Comparison of ENCODE assay signal across 35 cellular contexts in genomic region chr6:145890422-145890821, GRCh38.
"Had no signal": no experiment of that assay in that cellular context is flagged by ENCODE, and none has a peak within 500 bp of the region (broad histone marks: within the 10 kb centered on the region; RNA-seq: fewer than 3 reads in every experiment).

No MANE protein-coding gene starts in this region.

- H3K4me3 Mint-ChIP-seq: activated B cell treated with CpG ODN at 0.5 μM for 24 hours; activated CD8-positive, alpha-beta memory T cell treated with anti-CD3 and anti-CD28 coated beads, Interleukin-2, amount 10 ng/mL, durations not matched to agents 7 days and 5 days; activated CD8-positive, alpha-beta T cell treated with anti-CD3 and anti-CD28 coated beads, Interleukin-2, amount 10 ng/mL, durations not matched to agents 7 days and 5 days; activated naive CD4-positive, alpha-beta T cell treated with anti-CD3 and anti-CD28 coated beads for 36 hours; activated naive CD4-positive, alpha-beta T cell treated with anti-CD3 and anti-CD28 coated beads, Interleukin-2, amount 50 U/mL, for 24 hours; activated naive CD8-positive, alpha-beta T cell treated with anti-CD3 and anti-CD28 coated beads for 36 hours; activated T-helper 1 cell treated with anti-CD3 and anti-CD28 coated beads, Interleukin-12 subunit alpha, Interleukin-12 subunit beta, Interleukin-2, Interleukin-4 antibody, amounts not matched to agents 30 ng/mL and 10 ng/mL and 1 ng/mL, durations not matched to agents 14 hours and 24 hours and 36 hours; brain; central memory CD8-positive, alpha-beta T cell; dendritic cell treated with granulocyte-macrophage colony-stimulating factor and Interleukin-4, amounts not matched to agents 40 ng/mL and 50 ng/mL, for 4 days; endodermal cell; T-helper 17 cell; T-helper 2 cell treated with Interferon-gamma antibody and Interleukin-4, amounts not matched to agents 5 μg/mL and 100 μg/mL, for 36 hours had no signal

- H3K9me3 Mint-ChIP-seq: activated B cell treated with CpG ODN at 0.5 μM for 24 hours; activated naive CD4-positive, alpha-beta T cell treated with anti-CD3 and anti-CD28 coated beads for 36 hours; activated naive CD4-positive, alpha-beta T cell treated with anti-CD3 and anti-CD28 coated beads, Interleukin-2, amount 50 U/mL, for 24 hours; activated naive CD8-positive, alpha-beta T cell treated with anti-CD3 and anti-CD28 coated beads for 36 hours; activated T-helper 1 cell treated with anti-CD3 and anti-CD28 coated beads, Interleukin-12 subunit alpha, Interleukin-12 subunit beta, Interleukin-2, Interleukin-4 antibody, amounts not matched to agents 30 ng/mL and 10 ng/mL and 1 ng/mL, durations not matched to agents 14 hours and 24 hours and 36 hours; activated T-helper 2 cell treated with anti-CD3 and anti-CD28 coated beads, Interferon-gamma antibody, Interleukin-2, Interleukin-4, amounts not matched to agents 10 μg/mL and 5 μg/mL and 100 μg/mL, durations not matched to agents 14 hours and 24 hours and 36 hours; brain; central memory CD8-positive, alpha-beta T cell; dendritic cell treated with granulocyte-macrophage colony-stimulating factor and Interleukin-4, amounts not matched to agents 40 ng/mL and 50 ng/mL, for 4 days; endodermal cell; T-helper 2 cell treated with Interferon-gamma antibody and Interleukin-4, amounts not matched to agents 5 μg/mL and 100 μg/mL, for 36 hours had no signal

- H3K27me3 Mint-ChIP-seq: activated B cell treated with CpG ODN at 0.5 μM for 24 hours; activated CD8-positive, alpha-beta memory T cell treated with anti-CD3 and anti-CD28 coated beads, Interleukin-2, amount 10 ng/mL, durations not matched to agents 7 days and 5 days; activated naive CD4-positive, alpha-beta T cell treated with anti-CD3 and anti-CD28 coated beads, Interleukin-2, amount 50 U/mL, for 24 hours; activated naive CD8-positive, alpha-beta T cell treated with anti-CD3 and anti-CD28 coated beads for 36 hours; brain; central memory CD8-positive, alpha-beta T cell; dendritic cell treated with granulocyte-macrophage colony-stimulating factor and Interleukin-4, amounts not matched to agents 40 ng/mL and 50 ng/mL, for 4 days; T-helper 17 cell had no signal

- FAIRE-seq: bronchial epithelial cell had no signal

- H3K4me1 Mint-ChIP-seq: activated B cell treated with CpG ODN at 0.5 μM for 24 hours; activated CD8-positive, alpha-beta memory T cell treated with anti-CD3 and anti-CD28 coated beads, Interleukin-2, amount 10 ng/mL, durations not matched to agents 7 days and 5 days; activated naive CD4-positive, alpha-beta T cell treated with anti-CD3 and anti-CD28 coated beads, Interleukin-2, amount 50 U/mL, for 24 hours; activated naive CD8-positive, alpha-beta T cell treated with anti-CD3 and anti-CD28 coated beads for 36 hours; central memory CD8-positive, alpha-beta T cell; endodermal cell; T-helper 17 cell had no signal

- ATAC-seq: activated CD4-positive, CD25-positive, alpha-beta regulatory T cell treated with anti-CD3 and anti-CD28 coated beads, Interleukin-2, amount 50 U/mL, for 24 hours; activated CD8-positive, alpha-beta memory T cell treated with anti-CD3 and anti-CD28 coated beads, Interleukin-2, amount 10 ng/mL, durations not matched to agents 7 days and 5 days; activated CD8-positive, alpha-beta T cell treated with anti-CD3 and anti-CD28 coated beads, Interleukin-2, amount 10 ng/mL, durations not matched to agents 7 days and 5 days; foreskin keratinocyte; gastrocnemius medialis; T-helper 17 cell had no signal

- H3K27me3 ChIP-seq: ascending aorta, dorsolateral prefrontal cortex, esophagus muscularis mucosa, foreskin keratinocyte, gastrocnemius medialis had no signal

- H3K27ac ChIP-seq: ascending aorta, coronary artery, dorsolateral prefrontal cortex, esophagus muscularis mucosa, foreskin keratinocyte, gastrocnemius medialis, WERI-Rb-1 had no signal

- DNase-seq: activated B cell treated with CpG ODN at 0.5 μM for 24 hours; activated CD4-positive, alpha-beta T cell treated with anti-CD3 and anti-CD28 coated beads for 48 hours; activated CD4-positive, alpha-beta T cell treated with anti-CD3 and anti-CD28 coated beads, Interleukin-2, amount 50 U/mL, for 1 hour; activated CD4-positive, alpha-beta T cell treated with anti-CD3 and anti-CD28 coated beads, Interleukin-2, amount 50 U/mL, for 48 hours; activated CD8-positive, alpha-beta memory T cell treated with anti-CD3 and anti-CD28 coated beads, Interleukin-2, amount 10 ng/mL, durations not matched to agents 7 days and 5 days; activated CD8-positive, alpha-beta memory T cell treated with anti-CD3 and anti-CD28 coated beads, Interleukin-2, amount 50 U/mL, for 4 hours; activated CD8-positive, alpha-beta T cell treated with anti-CD3 and anti-CD28 coated beads, Interleukin-2, amount 10 ng/mL, durations not matched to agents 7 days and 5 days; activated effector memory CD4-positive, alpha-beta T cell treated with anti-CD3 and anti-CD28 coated beads, Interleukin-2, amount 50 U/mL, for 16 hours; activated naive CD4-positive, alpha-beta T cell treated with anti-CD3 and anti-CD28 coated beads for 36 hours; activated naive CD8-positive, alpha-beta T cell treated with anti-CD3 and anti-CD28 coated beads for 36 hours; activated T-cell treated with anti-CD3 and anti-CD28 coated beads, Interleukin-2, amount 50 U/mL, for 1 hour; activated T-cell treated with anti-CD3 and anti-CD28 coated beads, Interleukin-2, amount 50 U/mL, for 48 hours; dorsolateral prefrontal cortex; effector memory CD4-positive, alpha-beta T cell; endodermal cell; erythroblast; foreskin keratinocyte; gastrocnemius medialis; glutamatergic neuron; T-helper 1 cell; T-helper 17 cell; T1000; WERI-Rb-1 had no signal

- H3K27ac Mint-ChIP-seq: activated B cell treated with CpG ODN at 0.5 μM for 24 hours; activated CD8-positive, alpha-beta memory T cell treated with anti-CD3 and anti-CD28 coated beads, Interleukin-2, amount 10 ng/mL, durations not matched to agents 7 days and 5 days; activated CD8-positive, alpha-beta T cell treated with anti-CD3 and anti-CD28 coated beads, Interleukin-2, amount 10 ng/mL, durations not matched to agents 7 days and 5 days; activated naive CD4-positive, alpha-beta T cell treated with anti-CD3 and anti-CD28 coated beads for 36 hours; activated naive CD4-positive, alpha-beta T cell treated with anti-CD3 and anti-CD28 coated beads, Interleukin-2, amount 50 U/mL, for 24 hours; activated naive CD8-positive, alpha-beta T cell treated with anti-CD3 and anti-CD28 coated beads for 36 hours; activated T-helper 1 cell treated with anti-CD3 and anti-CD28 coated beads, Interleukin-12 subunit alpha, Interleukin-12 subunit beta, Interleukin-2, Interleukin-4 antibody, amounts not matched to agents 30 ng/mL and 10 ng/mL and 1 ng/mL, durations not matched to agents 14 hours and 24 hours and 36 hours; activated T-helper 2 cell treated with anti-CD3 and anti-CD28 coated beads, Interferon-gamma antibody, Interleukin-2, Interleukin-4, amounts not matched to agents 10 μg/mL and 5 μg/mL and 100 μg/mL, durations not matched to agents 14 hours and 24 hours and 36 hours; brain; dendritic cell treated with granulocyte-macrophage colony-stimulating factor and Interleukin-4, amounts not matched to agents 40 ng/mL and 50 ng/mL, for 4 days; endodermal cell; T-helper 17 cell; T-helper 2 cell treated with Interferon-gamma antibody and Interleukin-4, amounts not matched to agents 5 μg/mL and 100 μg/mL, for 36 hours had no signal

- H3K4me1 ChIP-seq: ascending aorta, foreskin keratinocyte had no signal

- H3K9me3 ChIP-seq: ascending aorta, esophagus muscularis mucosa, gastrocnemius medialis had no signal

- H3K4me3 ChIP-seq: ascending aorta, coronary artery, dorsolateral prefrontal cortex, esophagus muscularis mucosa, gastrocnemius medialis had no signal
